Comparison of ENCODE assay signal across 24 cellular contexts in genomic region chr11:58301576-58301975, GRCh38. TPM values are rescaled to one million over a fixed set of nuclear protein-coding genes. Genes with fewer than 3 reads are reported as not detected.
DNase-seq lines count a peak whose midpoint lies in the region; ATAC-seq, FAIRE-seq and TF ChIP-seq lines count a peak whose summit lies in the region.
"Had no signal": no experiment of that assay in that cellular context is flagged by ENCODE, and none has a peak within 500 bp of the region (broad histone marks: within the 10 kb centered on the region; RNA-seq: fewer than 3 reads in every experiment).

No MANE protein-coding gene starts in this region.

- no TSS peak for BruUV-seq in PC-3 (replicated peaks; lab: Mats Ljungman, UMichigan)

- H3K27ac ChIP-seq in PC-3 (ENCODE audit: low read length), result no peak overlapping the region
- H3K27ac ChIP-seq: BLaER1 treated with 17β-estradiol and CSF1 and Interleukin-3, amounts not matched to agents 10 nM and 100 nM; cardiac muscle cell; dorsolateral prefrontal cortex; heart right ventricle; spleen; suprapubic skin had no signal

- no peaks in the 10 kb centered on the region for H3K4me1 Mint-ChIP-seq in activated CD4-positive, alpha-beta memory T cell treated with anti-CD3 and anti-CD28 coated beads for 36 hours (ENCODE audit: low read depth)
- H3K4me1 Mint-ChIP-seq in nephron progenitor cell, result no peaks in the 10 kb centered on the region
- no peaks in the 10 kb centered on the region for H3K4me1 Mint-ChIP-seq in activated naive CD8-positive, alpha-beta T cell treated with anti-CD3 and anti-CD28 coated beads, Interleukin-2, amount 50 U/mL, for 24 hours
- H3K4me1 Mint-ChIP-seq: naive thymus-derived CD4-positive, alpha-beta T cell had no signal

- FAIRE-seq in H54 (lab: Jason Lieb, UNC), result no peak
- FAIRE-seq: islet of Langerhans had no signal

- intact Hi-C loops in PC-3 (cut with micrococcal nuclease), result no loop called here
- intact Hi-C loops in activated CD4-positive, alpha-beta memory T cell treated with anti-CD3 and anti-CD28 coated beads for 36 hours (cut with micrococcal nuclease), result no loop called here

- H3K79me2 ChIP-seq in PC-3 (ENCODE audit: low read length), result no peaks in the 10 kb centered on the region

- H3K4me3 ChIP-seq in PC-3 (ENCODE audit: low read length) (no peak overlapping the region), epithelial cell of esophagus (ENCODE audit: low read length) (no peak overlapping the region)
- H3K4me3 ChIP-seq: BLaER1 treated with 17β-estradiol and CSF1 and Interleukin-3, amounts not matched to agents 10 nM and 100 nM; cardiac muscle cell; dorsolateral prefrontal cortex; heart right ventricle; spleen; suprapubic skin had no signal

- no peaks in the 10 kb centered on the region for H3K9me2 ChIP-seq in PC-3 (replicated peaks; ENCODE audit: low read length)

- H3K27ac Mint-ChIP-seq in activated CD4-positive, alpha-beta memory T cell treated with anti-CD3 and anti-CD28 coated beads for 36 hours, result no peak overlapping the region
- no peak overlapping the region for H3K27ac Mint-ChIP-seq in nephron progenitor cell
- H3K27ac Mint-ChIP-seq in activated naive CD8-positive, alpha-beta T cell treated with anti-CD3 and anti-CD28 coated beads, Interleukin-2, amount 50 U/mL, for 24 hours, result no peak overlapping the region
- H3K27ac Mint-ChIP-seq: activated naive CD8-positive, alpha-beta T cell; naive thymus-derived CD4-positive, alpha-beta T cell had no signal

- DNase-seq in EL (peak; percentile 90), PC-3 (peak; percentile 85), epithelial cell of esophagus (ENCODE audit: low read depth) (peak; percentile 75), non-pigmented ciliary epithelial cell (ENCODE audit: low read depth) (peak; percentile 64), H54 (ENCODE audit: insufficient read length, low spot score) (no peak), nephron progenitor cell (no peak)
- no peak for DNase-seq in activated CD4-positive, alpha-beta memory T cell treated with anti-CD3 and anti-CD28 coated beads for 36 hours
- DNase-seq in activated naive CD8-positive, alpha-beta T cell treated with anti-CD3 and anti-CD28 coated beads, Interleukin-2, amount 50 U/mL, for 24 hours, result no peak
- DNase-seq: activated CD8-positive, alpha-beta memory T cell treated with anti-CD3 and anti-CD28 coated beads for 24 hours; dorsolateral prefrontal cortex; heart right ventricle; naive thymus-derived CD4-positive, alpha-beta T cell; NCI-H2081; NCI-H510A treated with DMSO at 0.1 percent for 48 hours; posterior cingulate gyrus; SHP77 treated with DMSO at 0.1 percent for 48 hours; spleen had no signal

- no peak overlapping the region for H2AFZ ChIP-seq in PC-3 (ENCODE audit: low read length)

- no peaks in the 10 kb centered on the region for H3K9me3 Mint-ChIP-seq in activated CD4-positive, alpha-beta memory T cell treated with anti-CD3 and anti-CD28 coated beads for 36 hours
- H3K9me3 Mint-ChIP-seq in nephron progenitor cell, result no peaks in the 10 kb centered on the region
- H3K9me3 Mint-ChIP-seq in activated naive CD8-positive, alpha-beta T cell treated with anti-CD3 and anti-CD28 coated beads, Interleukin-2, amount 50 U/mL, for 24 hours, result no peaks in the 10 kb centered on the region

- no peak for TF ChIP-seq POLR2A in H54 (IDR thresholded peaks at IDR 0.05; ENCODE audit: low read depth, low read length)

- no peaks in the 10 kb centered on the region for H3K36me3 ChIP-seq in PC-3 (ENCODE audit: low read depth, low read length)
- H3K36me3 ChIP-seq: BLaER1 treated with 17β-estradiol and CSF1 and Interleukin-3, amounts not matched to agents 10 nM and 100 nM; cardiac muscle cell; heart right ventricle; spleen; suprapubic skin had no signal

- no peaks in the 10 kb centered on the region for H3F3A ChIP-seq in PC-3 (ENCODE audit: low read length, unreplicated experiment)

- no peaks in the 10 kb centered on the region for H4K20me1 ChIP-seq in PC-3 (ENCODE audit: low read length)
- H4K20me1 ChIP-seq: BLaER1 treated with 17β-estradiol and CSF1 and Interleukin-3, amounts not matched to agents 10 nM and 100 nM had no signal

- H3K9ac ChIP-seq in PC-3 (ENCODE audit: low read length), result no peak overlapping the region
- H3K9ac ChIP-seq: BLaER1 treated with 17β-estradiol and CSF1 and Interleukin-3, amounts not matched to agents 10 nM and 100 nM had no signal

- CTCF ChIA-PET in PC-3 (lab: Charles Lee), result no interaction called here
- CTCF ChIA-PET in activated CD4-positive, alpha-beta memory T cell treated with anti-CD3 and anti-CD28 coated beads for 36 hours (lab: Charles Lee), result no interaction called here

- H3K4me3 Mint-ChIP-seq in activated CD4-positive, alpha-beta memory T cell treated with anti-CD3 and anti-CD28 coated beads for 36 hours, result no peak overlapping the region
- no peak overlapping the region for H3K4me3 Mint-ChIP-seq in nephron progenitor cell
- H3K4me3 Mint-ChIP-seq in activated naive CD8-positive, alpha-beta T cell treated with anti-CD3 and anti-CD28 coated beads, Interleukin-2, amount 50 U/mL, for 24 hours, result no peak overlapping the region
- H3K4me3 Mint-ChIP-seq: activated naive CD8-positive, alpha-beta T cell; naive thymus-derived CD4-positive, alpha-beta T cell had no signal

- peaks cover 8% of the 10 kb centered on the region; the same call in 1 of the 2 replicates for H3K4me1 ChIP-seq in PC-3 (ENCODE audit: insufficient read depth, low read length)
- H3K4me1 ChIP-seq: BLaER1 treated with 17β-estradiol and CSF1 and Interleukin-3, amounts not matched to agents 10 nM and 100 nM; heart right ventricle; spleen; suprapubic skin had no signal

- H3K27me3 Mint-ChIP-seq in activated CD4-positive, alpha-beta memory T cell treated with anti-CD3 and anti-CD28 coated beads for 36 hours, result no peaks in the 10 kb centered on the region
- H3K27me3 Mint-ChIP-seq in nephron progenitor cell (ENCODE audit: low read depth, poor library complexity), result no peaks in the 10 kb centered on the region
- no peaks in the 10 kb centered on the region for H3K27me3 Mint-ChIP-seq in activated naive CD8-positive, alpha-beta T cell treated with anti-CD3 and anti-CD28 coated beads, Interleukin-2, amount 50 U/mL, for 24 hours
- H3K27me3 Mint-ChIP-seq: activated naive CD8-positive, alpha-beta T cell had no signal

- H3K27me3 ChIP-seq in PC-3 (ENCODE audit: low read length), result no peaks in the 10 kb centered on the region
- H3K27me3 ChIP-seq: BLaER1 treated with 17β-estradiol and CSF1 and Interleukin-3, amounts not matched to agents 10 nM and 100 nM; cardiac muscle cell; dorsolateral prefrontal cortex; heart right ventricle; spleen; suprapubic skin had no signal

- no peaks in the 10 kb centered on the region for H3K36me3 Mint-ChIP-seq in activated CD4-positive, alpha-beta memory T cell treated with anti-CD3 and anti-CD28 coated beads for 36 hours
- no peaks in the 10 kb centered on the region for H3K36me3 Mint-ChIP-seq in nephron progenitor cell (ENCODE audit: low read depth)
- no peaks in the 10 kb centered on the region for H3K36me3 Mint-ChIP-seq in activated naive CD8-positive, alpha-beta T cell treated with anti-CD3 and anti-CD28 coated beads, Interleukin-2, amount 50 U/mL, for 24 hours (ENCODE audit: low read depth)
- H3K36me3 Mint-ChIP-seq: activated naive CD8-positive, alpha-beta T cell had no signal

- POLR2A ChIA-PET in PC-3 (lab: Charles Lee; ENCODE audit: unreplicated experiment), result no interaction called here
- POLR2A ChIA-PET in activated CD4-positive, alpha-beta memory T cell treated with anti-CD3 and anti-CD28 coated beads for 36 hours (lab: Charles Lee), result no interaction called here

- ATAC-seq in PC-3, result peak; percentile 87
- no peak for ATAC-seq in activated naive CD8-positive, alpha-beta T cell treated with anti-CD3 and anti-CD28 coated beads, Interleukin-2, amount 50 U/mL, for 24 hours
- ATAC-seq: heart right ventricle; naive thymus-derived CD4-positive, alpha-beta T cell had no signal

- no peaks in the 10 kb centered on the region; the same call in 1 of the 2 replicates for H3K9me3 ChIP-seq in PC-3 (ENCODE audit: low read length)
- H3K9me3 ChIP-seq: BLaER1 treated with 17β-estradiol and CSF1 and Interleukin-3, amounts not matched to agents 10 nM and 100 nM; spleen; suprapubic skin had no signal

- 0 out of 2 replicates have a peak overlapping the region, but pooled peaks have one; percentile 16 for H3K4me2 ChIP-seq in PC-3 (ENCODE audit: low read length)
- H3K4me2 ChIP-seq: BLaER1 treated with 17β-estradiol and CSF1 and Interleukin-3, amounts not matched to agents 10 nM and 100 nM had no signal

- TF ChIP-seq CTCF in PC-3 (conservative IDR thresholded peaks at IDR 0.05; ENCODE audit: low read depth, low read length) (no peak), epithelial cell of esophagus (IDR thresholded peaks at IDR 0.05; ENCODE audit: insufficient read depth, low read depth, low read length, missing control alignments) (no peak), nephron progenitor cell (IDR thresholded peaks at IDR 0.05) (no peak)

RNA-seq across cellular contexts. Expression of gene OR10W1, which starts 33.5 kb away (rescaled TPM):
- not detected in 2 replicates for total RNA-seq in PC-3 (2014; rRNA removed)
- not detected for total RNA-seq in activated CD4-positive, alpha-beta memory T cell treated with anti-CD3 and anti-CD28 coated beads for 36 hours
- total RNA-seq: cardiac muscle cell; dorsolateral prefrontal cortex; heart right ventricle; lung microvascular endothelial cell; naive thymus-derived CD4-positive, alpha-beta T cell; spleen; suprapubic skin; T-helper 2 cell treated with Interferon-gamma antibody and Interleukin-4, amounts not matched to agents 100 ng/mL and 5 ng/mL, for 36 hours had no signal

RNA-seq across cellular contexts. Expression of gene OR5B17, which starts 57.3 kb away (rescaled TPM):
- not detected in 2 replicates for total RNA-seq in PC-3 (2014; rRNA removed)
- not detected for total RNA-seq in activated CD4-positive, alpha-beta memory T cell treated with anti-CD3 and anti-CD28 coated beads for 36 hours
- total RNA-seq: cardiac muscle cell; dorsolateral prefrontal cortex; heart right ventricle; lung microvascular endothelial cell; naive thymus-derived CD4-positive, alpha-beta T cell; spleen; suprapubic skin; T-helper 2 cell treated with Interferon-gamma antibody and Interleukin-4, amounts not matched to agents 100 ng/mL and 5 ng/mL, for 36 hours had no signal

Comparison
In these comparisons a context has a peak if more than half of its experiments do, and no peak if none do; other contexts are left out.
1. DNase-seq: peak in EL (single experiment), PC-3 (single experiment), epithelial cell of esophagus (single experiment) and non-pigmented ciliary epithelial cell (single experiment); none in activated CD4-positive, alpha-beta memory T cell treated with anti-CD3 and anti-CD28 coated beads for 36 hours (single experiment), H54 (single experiment), nephron progenitor cell (single experiment) and activated naive CD8-positive, alpha-beta T cell treated with anti-CD3 and anti-CD28 coated beads, Interleukin-2, amount 50 U/mL, for 24 hours (single experiment).